8 cellular contexts compared by ENCODE assay signal in genomic region chr9:63816742-63817621, GRCh38.
DNase-seq lines count a peak whose midpoint lies in the region; ATAC-seq and TF ChIP-seq lines count a peak whose summit lies in the region.

No MANE protein-coding gene starts in this region.

- POLR2A ChIA-PET in HEK293 (lab: Yijun Ruan, JAX) (interaction anchor here (1.4 to 1.7 kb wide), 3 partner anchors 1014 to 1018 kb away, joined by 8 to 11 read pairs (median 10); no protein-coding TSS in a partner anchor), Panc1 (lab: Charles Lee) (no interaction called here)

- no peaks in the 10 kb centered on the region for H3K36me3 ChIP-seq in HEK293 (ENCODE audit: control insufficient read depth in 2 of 2, insufficient read depth in 1 of 2, low read length in 2 of 2)
- H3K36me3 ChIP-seq in Panc1 (ENCODE audit: control insufficient read depth, insufficient read depth, low read length): no peaks in the 10 kb centered on the region

- H3K4me3 ChIP-seq in HEK293 (ENCODE audit: low read depth, low read length) (peak overlapping the region; percentile 27), Panc1 (ENCODE audit: low read depth in 2 of 2, low read length in 2 of 2) (peak overlapping the region in 1 of 2 experiments; percentile 24; a peak in 1 of 4 replicates), right cardiac atrium (ENCODE audit: low read length) (peak overlapping the region; percentile 0), retinal pigment epithelial cell (ENCODE audit: low read length) (peak overlapping the region; percentile 58)

- in situ Hi-C loops in Panc1 (cut with HindIII; ENCODE audit: low pct_unique_long_range_greater_than_20kb, low sequenced_read_pairs): no loop called here

- TF ChIP-seq CTCF in HEK293 (tag by site-specific recombination; IDR thresholded peaks at IDR 0.05) (no peak), Panc1 (IDR thresholded peaks at IDR 0.05) (no peak), retinal pigment epithelial cell (conservative IDR thresholded peaks at IDR 0.05; ENCODE audit: low read depth, low read length) (no peak)

- DNase-seq in GM04504 (ENCODE audit: low read depth) (peak; percentile 62), Panc1 (ENCODE audit: low read depth, low spot score) (no peak), amniotic epithelial cell (ENCODE audit: low read depth) (peak; percentile 84), right cardiac atrium (peak; percentile 86 to 95 (median 92)), retinal pigment epithelial cell (ENCODE audit: low read depth) (peak; percentile 58), DMS79 (lab: John Stamatoyannopoulos, UW) (no peak), NCI-H226 (no peak)

- H3K27me3 ChIP-seq in Panc1 (ENCODE audit: control insufficient read depth, insufficient read depth, low read length) (no peaks in the 10 kb centered on the region), right cardiac atrium (ENCODE audit: control insufficient read depth, insufficient read depth) (no peaks in the 10 kb centered on the region)

- H3K9me3 ChIP-seq in HEK293 (ENCODE audit: control insufficient read depth, insufficient read depth, low read depth, low read length) (no peaks in the 10 kb centered on the region), Panc1 (ENCODE audit: control insufficient read depth, insufficient read depth, low read depth, low read length) (no peaks in the 10 kb centered on the region), right cardiac atrium (ENCODE audit: control insufficient read depth, low read length) (no peaks in the 10 kb centered on the region)

- CTCF ChIA-PET in HEK293 (lab: Yijun Ruan, JAX) (interaction anchor here (0.7 to 0.8 kb wide), 2 partner anchors 1016 to 1018 kb away, joined by 3 to 4 read pairs; no protein-coding TSS in a partner anchor), Panc1 (lab: Charles Lee) (no interaction called here)

- BruUV-seq in Panc1 (replicated peaks; lab: Mats Ljungman, UMichigan): TSS peak; percentile 77

- ATAC-seq in Panc1 (peak; percentile 88), right cardiac atrium (peak; percentile 89 to 94)

- intact Hi-C loops in Panc1 (cut with micrococcal nuclease; ENCODE audit: unreplicated experiment): no loop called here
- intact Hi-C loops in right cardiac atrium (cut with DNase I): no loop called here

- H3K4me1 ChIP-seq in HEK293 (ENCODE audit: control insufficient read depth, insufficient read depth, low read length): no peaks in the 10 kb centered on the region
- H3K4me1 ChIP-seq in Panc1 (ENCODE audit: control insufficient read depth, insufficient read depth, low read length): no peaks in the 10 kb centered on the region
- H3K4me1 ChIP-seq in right cardiac atrium (ENCODE audit: control insufficient read depth, insufficient read depth, low read length): no peaks in the 10 kb centered on the region

- no peak overlapping the region for H3K27ac ChIP-seq in HEK293 (ENCODE audit: extremely low read depth, low read depth, low read length)
- H3K27ac ChIP-seq in Panc1 (ENCODE audit: low read length): no peak overlapping the region
- no peak overlapping the region for H3K27ac ChIP-seq in right cardiac atrium (ENCODE audit: low read length)

- 21% methylated on average over 36 of the region's 36 CpGs for WGBS in right cardiac atrium

TF ChIP-seq in HEK293, 187 proteins besides CTCF, POLR2A, EP300 and RAD21:
- no peak for TF ChIP-seq ZNF223 (tag by site-specific recombination; IDR thresholded peaks at IDR 0.05)
- TF ChIP-seq ZNF639 (tag by site-specific recombination; IDR thresholded peaks at IDR 0.05): no peak
- no peak for TF ChIP-seq ZNF518A (tag by site-specific recombination; conservative IDR thresholded peaks at IDR 0.05; ENCODE audit: low read depth)
- TF ChIP-seq SP3 (tag by site-specific recombination; IDR thresholded peaks at IDR 0.05): no peak
- TF ChIP-seq ZNF366 (tag by site-specific recombination; conservative IDR thresholded peaks at IDR 0.05): no peak
TF ChIP-seq in HEK293: peak in this region for 0.

Comparison
In these comparisons a context has a peak if more than half of its experiments do, and no peak if none do; other contexts are left out.
1. DNase-seq: peak in GM04504 (single experiment), amniotic epithelial cell (single experiment), right cardiac atrium (3 of 3) and retinal pigment epithelial cell (single experiment); none in Panc1 (single experiment), DMS79 (single experiment) and NCI-H226 (single experiment).